Comparison of ENCODE assay signal across 7 cellular contexts in genomic region chr10:122054046-122055025, GRCh38.
DNase-seq lines count a peak whose midpoint lies in the region; ATAC-seq and TF ChIP-seq lines count a peak whose summit lies in the region.

No MANE protein-coding gene starts in this region.

- peaks cover 10% of the 10 kb centered on the region for H3K4me1 Mint-ChIP-seq in glutamatergic neuron (ENCODE audit: low read depth, unreplicated experiment)
- H3K4me1 Mint-ChIP-seq in CD4-positive, alpha-beta T cell (ENCODE audit: low read depth): no peaks in the 10 kb centered on the region

- ATAC-seq in HG03565 (IDR thresholded peaks at IDR 0.05; ENCODE audit: unreplicated experiment) (no peak), HG02571 (IDR thresholded peaks at IDR 0.05; ENCODE audit: unreplicated experiment) (no peak)
- ATAC-seq in CD4-positive, alpha-beta T cell (ENCODE audit: poor library complexity): no peak

- H3K36me3 Mint-ChIP-seq in glutamatergic neuron (ENCODE audit: unreplicated experiment): no peaks in the 10 kb centered on the region
- no peaks in the 10 kb centered on the region for H3K36me3 Mint-ChIP-seq in CD4-positive, alpha-beta T cell (ENCODE audit: low read depth)

- intact Hi-C loops in CD4-positive, alpha-beta T cell (cut with DNase I, micrococcal nuclease): no loop called here

- 0 out of 2 replicates have a peak, but pooled peaks cover 3% of the 10 kb centered on the region for H3K4me1 ChIP-seq in HEK293 (ENCODE audit: control insufficient read depth, insufficient read depth, low read length)

- H3K4me3 Mint-ChIP-seq in glutamatergic neuron (ENCODE audit: unreplicated experiment): peak overlapping the region; percentile 4
- H3K4me3 Mint-ChIP-seq in CD4-positive, alpha-beta T cell: no peak overlapping the region

- no peaks in the 10 kb centered on the region for H3K9me3 ChIP-seq in HEK293 (ENCODE audit: control insufficient read depth, insufficient read depth, low read depth, low read length)
- no peaks in the 10 kb centered on the region for H3K9me3 ChIP-seq in CD4-positive, alpha-beta T cell (ENCODE audit: control insufficient read depth, low read length)

- H3K36me3 ChIP-seq in HEK293 (ENCODE audit: control insufficient read depth in 2 of 2, insufficient read depth in 1 of 2, low read length in 2 of 2): no peaks in the 10 kb centered on the region; a peak in 1 of 3 replicates

- H3K27me3 Mint-ChIP-seq in glutamatergic neuron (ENCODE audit: unreplicated experiment): peaks cover 4% of the 10 kb centered on the region
- peaks cover 7% of the 10 kb centered on the region for H3K27me3 Mint-ChIP-seq in CD4-positive, alpha-beta T cell

- H3K4me3 ChIP-seq in HEK293 (ENCODE audit: low read depth, low read length): no peak overlapping the region

- no peak overlapping the region for H3K27ac Mint-ChIP-seq in glutamatergic neuron (ENCODE audit: unreplicated experiment)
- H3K27ac Mint-ChIP-seq in CD4-positive, alpha-beta T cell: no peak overlapping the region

- POLR2A ChIA-PET in HEK293 (lab: Yijun Ruan, JAX): interaction anchor here (2.0 kb wide), 1 partner anchor 59 kb away, joined by 6 read pairs; no protein-coding TSS in a partner anchor
- POLR2A ChIA-PET in RWPE1 (lab: Yijun Ruan, JAX; ENCODE audit: low non-redundant PET): interaction anchor here (0.6 kb wide), 1 partner anchor 41 kb away, joined by 3 read pairs; no protein-coding TSS in a partner anchor
- POLR2A ChIA-PET in CD4-positive, alpha-beta T cell (lab: Charles Lee): no interaction called here

- CTCF ChIA-PET in HEK293 (lab: Yijun Ruan, JAX) (interaction anchor here (0.6 to 4.6 kb wide), 37 partner anchors 9 to 459 kb away, joined by 3 to 30 read pairs (median 3); no protein-coding TSS in a partner anchor), RWPE1 (lab: Yijun Ruan, JAX) (interaction anchor here (0.6 to 1.2 kb wide), 6 partner anchors 12 to 108 kb away, joined by 3 to 11 read pairs (median 5); no protein-coding TSS in a partner anchor)
- CTCF ChIA-PET in CD4-positive, alpha-beta T cell (lab: Charles Lee): no interaction called here

- H3K27me3 ChIP-seq in CD4-positive, alpha-beta T cell (ENCODE audit: control insufficient read depth, insufficient read depth, low read length): no peaks in the 10 kb centered on the region

- TF ChIP-seq CTCF in HEK293 (tag by site-specific recombination; IDR thresholded peaks at IDR 0.05) (peak; percentile 36; the same call in 1 of the 2 replicates), RWPE1 (conservative IDR thresholded peaks at IDR 0.05; ENCODE audit: low read depth) (peak; percentile 76), glutamatergic neuron (IDR thresholded peaks at IDR 0.05; ENCODE audit: partially characterized antibody, unreplicated experiment) (peak; percentile 85)
- no peak for TF ChIP-seq CTCF in CD4-positive, alpha-beta T cell (IDR thresholded peaks at IDR 0.05)

- H3K9me3 Mint-ChIP-seq in glutamatergic neuron (ENCODE audit: unreplicated experiment): peaks cover 3% of the 10 kb centered on the region
- no peaks in the 10 kb centered on the region for H3K9me3 Mint-ChIP-seq in CD4-positive, alpha-beta T cell

- DNase-seq in RWPE1 (ENCODE audit: low spot score): peak; percentile 62
- peak; percentile 77 for DNase-seq in glutamatergic neuron
- peak; percentile 35 for DNase-seq in stimulated activated CD8-positive, alpha-beta memory T cell treated with anti-CD3 and anti-CD28 coated beads, Interleukin-4, amount 100 ng/mL, for 48 hours
- no peak for DNase-seq in CD4-positive, alpha-beta T cell

- H3K27ac ChIP-seq in HEK293 (ENCODE audit: extremely low read depth, low read depth, low read length) (no peak overlapping the region), RWPE1 (peak overlapping the region; percentile 46; the same call in 1 of the 2 replicates)
- H3K27ac ChIP-seq in CD4-positive, alpha-beta T cell (ENCODE audit: low read depth, low read length): no peak overlapping the region

TF ChIP-seq in HEK293, 187 proteins besides CTCF, POLR2A, EP300 and RAD21 (continues in another document):
- TF ChIP-seq INSM2 (tag by site-specific recombination; IDR thresholded peaks at IDR 0.05) (no peak), KLF17 (tag by site-specific recombination; IDR thresholded peaks at IDR 0.05) (0 out of 2 replicates have a peak, but pooled peaks have one; percentile 21), ZNF221 (tag by site-specific recombination; IDR thresholded peaks at IDR 0.05; ENCODE audit: borderline replicate concordance) (no peak), ZNF112 (tag by site-specific recombination; IDR thresholded peaks at IDR 0.05) (no peak), ZNF621 (tag by site-specific recombination; IDR thresholded peaks at IDR 0.05) (no peak), WT1 (tag by site-specific recombination; IDR thresholded peaks at IDR 0.05) (no peak), ZNF362 (tag by site-specific recombination; IDR thresholded peaks at IDR 0.05) (no peak), ZNF558 (tag by site-specific recombination; IDR thresholded peaks at IDR 0.05) (no peak), ZNF133 (tag by site-specific recombination; IDR thresholded peaks at IDR 0.05) (no peak), ZNF623 (tag by site-specific recombination; IDR thresholded peaks at IDR 0.05) (no peak), ZBTB26 (tag by site-specific recombination; optimal IDR thresholded peaks at IDR 0.05) (no peak), ZFHX2 (tag by site-specific recombination; conservative IDR thresholded peaks at IDR 0.05) (peak; percentile 57), ZNF175 (tag by site-specific recombination; IDR thresholded peaks at IDR 0.05) (no peak), ZNF184 (tag by site-specific recombination; IDR thresholded peaks at IDR 0.05) (no peak), ZNF654 (tag by site-specific recombination; IDR thresholded peaks at IDR 0.05; ENCODE audit: low read depth) (peak; percentile 83), ZNF660 (tag by site-specific recombination; IDR thresholded peaks at IDR 0.05) (peak; percentile 81; the same call in 1 of the 2 replicates), GLIS1 (tag by site-specific recombination; IDR thresholded peaks at IDR 0.05) (peak; percentile 32; the same call in 1 of the 2 replicates), ZNF18 (tag by site-specific recombination; IDR thresholded peaks at IDR 0.05) (no peak), ZNF223 (tag by site-specific recombination; IDR thresholded peaks at IDR 0.05) (no peak), ZNF48 (tag by site-specific recombination; IDR thresholded peaks at IDR 0.05) (no peak), ZNF561 (tag by site-specific recombination; IDR thresholded peaks at IDR 0.05; ENCODE audit: borderline replicate concordance) (0 out of 2 replicates have a peak, but pooled peaks have one; percentile 42), MZF1 (tag by site-specific recombination; IDR thresholded peaks at IDR 0.05; ENCODE audit: borderline replicate concordance) (no peak)

Comparison
In these comparisons a context has a peak if more than half of its experiments do, and no peak if none do; other contexts are left out.
1. DNase-seq: peak in RWPE1 (single experiment), glutamatergic neuron (single experiment) and stimulated activated CD8-positive, alpha-beta memory T cell treated with anti-CD3 and anti-CD28 coated beads, Interleukin-4, amount 100 ng/mL, for 48 hours (single experiment); none in CD4-positive, alpha-beta T cell (0 of 10).